ENCODE assay signal across 12 cellular contexts in genomic region chr13:44903596-44903995, GRCh38.
A peak's percentile ranks its signal among the peaks of the same experiment; 100 is the strongest.
DNase-seq lines count a peak whose midpoint lies in the region; ATAC-seq and TF ChIP-seq lines count a peak whose summit lies in the region.
"Had no signal": no experiment of that assay in that cellular context is flagged by ENCODE, and none has a peak within 500 bp of the region (broad histone marks: within the 10 kb centered on the region; RNA-seq: fewer than 3 reads in every experiment).

No MANE protein-coding gene starts in this region.

- H3K4me3 ChIP-seq in ACC112 (ENCODE audit: low read depth, low read length) (no peak overlapping the region), adipocyte (ENCODE audit: low read length) (peak overlapping the region; percentile 40), heart left ventricle (no peak overlapping the region), osteoblast (ENCODE audit: insufficient read depth, low read length) (no peak overlapping the region)
- H3K4me3 ChIP-seq: BLaER1 treated with 17β-estradiol and CSF1 and Interleukin-3, amounts not matched to agents 10 nM and 100 nM had no signal

- no peak for TF ChIP-seq POLR2A in heart left ventricle (IDR thresholded peaks at IDR 0.05)

- intact Hi-C loops in heart left ventricle (cut with DNase I) = no loop called here

- H3K27ac ChIP-seq in ACC112 (ENCODE audit: low read depth, low read length) (peak overlapping the region; percentile 85), heart left ventricle (peak overlapping the region; percentile 24 to 73 (median 42)), osteoblast (ENCODE audit: low read depth, low read length) (peak overlapping the region; percentile 90)
- H3K27ac ChIP-seq: BLaER1 treated with 17β-estradiol and CSF1 and Interleukin-3, amounts not matched to agents 10 nM and 100 nM; epithelial cell of prostate had no signal

- H4K20me1 ChIP-seq in osteoblast (ENCODE audit: insufficient read depth, low read length) = no peaks in the 10 kb centered on the region
- H4K20me1 ChIP-seq: BLaER1 treated with 17β-estradiol and CSF1 and Interleukin-3, amounts not matched to agents 10 nM and 100 nM had no signal

- H3K9ac ChIP-seq in adipocyte (ENCODE audit: low read length) = peak overlapping the region; percentile 35
- H3K9ac ChIP-seq: BLaER1 treated with 17β-estradiol and CSF1 and Interleukin-3, amounts not matched to agents 10 nM and 100 nM had no signal

- H3K9me3 ChIP-seq in adipocyte (ENCODE audit: control insufficient read depth, low read length) (no peaks in the 10 kb centered on the region), heart left ventricle (no peaks in the 10 kb centered on the region), osteoblast (ENCODE audit: low read depth, low read length) (no peaks in the 10 kb centered on the region)

- DNase-seq in adipocyte (ENCODE audit: low read depth) (peak; percentile 90), heart left ventricle (peak; percentile 69 to 84 (median 81)), osteoblast (ENCODE audit: insufficient read length, low spot score, missing footprints) (peak; percentile 44), NCI-H1092 treated with DMSO at 0.1 percent for 48 hours (lab: John Stamatoyannopoulos, UW) (no peak), NCI-H1930 (lab: John Stamatoyannopoulos, UW) (no peak)
- no peak for DNase-seq in activated T-cell treated with anti-CD3 and anti-CD28 coated beads, Interleukin-2, amount 50 U/mL, for 1 hour
- DNase-seq: activated CD4-positive, alpha-beta T cell treated with anti-CD3 and anti-CD28 coated beads for 48 hours; NCI-H345 had no signal

- H3K79me2 ChIP-seq in ACC112 (ENCODE audit: control insufficient read depth, insufficient read depth, low read length, unreplicated experiment) = no peaks in the 10 kb centered on the region
- H3K79me2 ChIP-seq in osteoblast (ENCODE audit: insufficient read depth, low read length) = no peaks in the 10 kb centered on the region

- no peaks in the 10 kb centered on the region for H3K36me3 ChIP-seq in ACC112 (ENCODE audit: insufficient read depth, low read length)
- H3K36me3 ChIP-seq in adipocyte (ENCODE audit: control insufficient read depth, insufficient read depth, low read length, severe bottlenecking) = no peaks in the 10 kb centered on the region
- no peaks in the 10 kb centered on the region for H3K36me3 ChIP-seq in heart left ventricle
- no peaks in the 10 kb centered on the region for H3K36me3 ChIP-seq in osteoblast (ENCODE audit: insufficient read depth, low read length)
- H3K36me3 ChIP-seq: BLaER1 treated with 17β-estradiol and CSF1 and Interleukin-3, amounts not matched to agents 10 nM and 100 nM had no signal

- H3K4me1 ChIP-seq in ACC112 (ENCODE audit: control insufficient read depth, insufficient read depth, low read length, unreplicated experiment) = peaks cover 26% of the 10 kb centered on the region
- peaks cover 46% of the 10 kb centered on the region for H3K4me1 ChIP-seq in adipocyte (ENCODE audit: control insufficient read depth, insufficient read depth, low read length)
- H3K4me1 ChIP-seq in heart left ventricle = peaks cover 0 to 36% (median 19%) of the 10 kb centered on the region in 12 donors
- H3K4me1 ChIP-seq in osteoblast (ENCODE audit: insufficient read depth, low read length) = peaks cover 40% of the 10 kb centered on the region

- WGBS in heart left ventricle, 4 donors = 28 to 49% (median 43%) methylated on average over 4 of the region's 4 CpGs

- no peaks in the 10 kb centered on the region for H3K27me3 ChIP-seq in ACC112 (ENCODE audit: insufficient read depth, low read length)
- H3K27me3 ChIP-seq in adipocyte (replicated peaks; ENCODE audit: control insufficient read depth, insufficient read depth, low read length) = no peaks in the 10 kb centered on the region
- no peaks in the 10 kb centered on the region for H3K27me3 ChIP-seq in heart left ventricle
- no peaks in the 10 kb centered on the region for H3K27me3 ChIP-seq in osteoblast (ENCODE audit: insufficient read depth, low read length)
- H3K27me3 ChIP-seq: BLaER1 treated with 17β-estradiol and CSF1 and Interleukin-3, amounts not matched to agents 10 nM and 100 nM had no signal

- TF ChIP-seq CTCF in heart left ventricle (IDR thresholded peaks at IDR 0.05) = no peak
- TF ChIP-seq CTCF in osteoblast (IDR thresholded peaks at IDR 0.05; ENCODE audit: extremely low read depth, low read depth, low read length) = no peak

- peak overlapping the region; percentile 7 for H3K4me2 ChIP-seq in osteoblast (ENCODE audit: insufficient read depth, low read length)
- H3K4me2 ChIP-seq: BLaER1 treated with 17β-estradiol and CSF1 and Interleukin-3, amounts not matched to agents 10 nM and 100 nM had no signal

- ATAC-seq in heart left ventricle (peak; percentile 79 to 93 (median 88)), HG03378 (IDR thresholded peaks at IDR 0.05; ENCODE audit: unreplicated experiment) (no peak)

- no peak overlapping the region for H2AFZ ChIP-seq in ACC112 (ENCODE audit: low read length, unreplicated experiment)
- H2AFZ ChIP-seq in osteoblast (ENCODE audit: low read length) = peak overlapping the region; percentile 42

Comparison
In these comparisons a context has a peak if more than half of its experiments do, and no peak if none do; other contexts are left out.
1. DNase-seq: peak in adipocyte (single experiment), heart left ventricle (5 of 5) and osteoblast (single experiment); none in NCI-H1092 treated with DMSO at 0.1 percent for 48 hours (single experiment), NCI-H1930 (0 of 2) and activated T-cell treated with anti-CD3 and anti-CD28 coated beads, Interleukin-2, amount 50 U/mL, for 1 hour (single experiment).
2. Peak in every context shown above with its lines, with median percentiles within 50 percentile points of each other: H3K27ac ChIP-seq.